In the genomic region with DNA sequence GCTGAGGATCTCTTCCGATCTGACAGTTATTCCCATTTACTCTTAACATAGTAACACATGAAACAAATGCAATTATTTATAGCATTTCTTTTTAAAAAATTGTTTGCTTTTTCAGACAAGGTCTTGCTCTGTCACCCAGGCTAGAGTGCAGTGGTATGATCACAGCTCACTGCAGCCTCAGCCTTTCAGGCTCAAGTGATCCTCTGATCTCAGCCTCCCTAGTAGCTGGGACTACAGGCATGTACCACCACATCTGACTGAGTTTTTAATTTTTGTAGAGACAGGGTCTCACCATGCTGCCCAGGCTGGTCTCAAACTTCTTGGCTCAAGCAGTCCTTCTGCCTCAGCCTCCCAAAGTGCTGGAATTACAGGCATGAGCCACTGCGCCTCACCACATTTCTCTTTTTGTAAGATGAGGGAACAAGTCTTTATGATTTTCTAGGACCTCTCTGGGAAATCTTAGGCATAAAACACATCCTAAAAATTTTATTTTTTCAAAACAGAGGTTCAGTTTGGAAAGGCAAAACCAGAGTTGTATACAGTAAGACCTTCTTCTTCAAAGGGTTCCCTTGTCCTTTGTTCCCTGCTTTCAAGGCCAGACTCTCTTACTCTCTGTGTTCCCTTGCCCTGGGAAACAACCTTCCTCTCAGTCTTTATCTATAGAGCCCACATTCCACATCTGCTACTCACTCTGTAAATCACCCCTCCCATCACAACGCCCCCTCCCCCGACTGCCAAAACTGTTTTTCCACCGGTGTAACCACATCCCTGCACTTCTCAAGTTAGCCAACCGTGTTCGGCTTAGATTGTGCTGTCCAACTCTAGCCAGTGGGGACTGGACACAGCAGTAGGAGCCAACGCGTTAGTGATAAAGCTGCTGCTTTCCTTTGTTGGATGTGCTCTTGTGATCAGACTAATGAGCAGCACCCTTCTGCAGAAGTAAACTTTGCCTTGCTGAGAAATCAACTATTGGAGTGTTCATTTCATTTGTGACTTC, we compare ENCODE assay signal across 1 cellular context.
A peak's percentile ranks its signal among the peaks of the same experiment; 100 is the strongest.
TF ChIP-seq lines count a peak whose summit lies in the region.

No MANE protein-coding gene starts in this region.

TF ChIP-seq in HepG2, 621 proteins besides CTCF, POLR2A, EP300 and RAD21 (continued from another document and continues in another):
- TF ChIP-seq, protein P1, sequence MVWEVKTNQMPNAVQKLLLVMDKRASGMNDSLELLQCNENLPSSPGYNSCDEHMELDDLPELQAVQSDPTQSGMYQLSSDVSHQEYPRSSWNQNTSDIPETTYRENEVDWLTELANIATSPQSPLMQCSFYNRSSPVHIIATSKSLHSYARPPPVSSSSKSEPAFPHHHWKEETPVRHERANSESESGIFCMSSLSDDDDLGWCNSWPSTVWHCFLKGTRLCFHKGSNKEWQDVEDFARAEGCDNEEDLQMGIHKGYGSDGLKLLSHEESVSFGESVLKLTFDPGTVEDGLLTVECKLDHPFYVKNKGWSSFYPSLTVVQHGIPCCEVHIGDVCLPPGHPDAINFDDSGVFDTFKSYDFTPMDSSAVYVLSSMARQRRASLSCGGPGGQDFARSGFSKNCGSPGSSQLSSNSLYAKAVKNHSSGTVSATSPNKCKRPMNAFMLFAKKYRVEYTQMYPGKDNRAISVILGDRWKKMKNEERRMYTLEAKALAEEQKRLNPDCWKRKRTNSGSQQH (CRISPR knock-in tag; IDR thresholded peaks at IDR 0.05; ENCODE audit: low read depth) = no peak
- TF ChIP-seq KAT7 (CRISPR knock-in tag; IDR thresholded peaks at IDR 0.05; ENCODE audit: borderline replicate concordance) = no peak
- no peak for TF ChIP-seq HDAC6 (IDR thresholded peaks at IDR 0.05; ENCODE audit: low read depth, low read length)
- TF ChIP-seq XBP1 (CRISPR knock-in tag; IDR thresholded peaks at IDR 0.05) = no peak
- TF ChIP-seq, protein P2, sequence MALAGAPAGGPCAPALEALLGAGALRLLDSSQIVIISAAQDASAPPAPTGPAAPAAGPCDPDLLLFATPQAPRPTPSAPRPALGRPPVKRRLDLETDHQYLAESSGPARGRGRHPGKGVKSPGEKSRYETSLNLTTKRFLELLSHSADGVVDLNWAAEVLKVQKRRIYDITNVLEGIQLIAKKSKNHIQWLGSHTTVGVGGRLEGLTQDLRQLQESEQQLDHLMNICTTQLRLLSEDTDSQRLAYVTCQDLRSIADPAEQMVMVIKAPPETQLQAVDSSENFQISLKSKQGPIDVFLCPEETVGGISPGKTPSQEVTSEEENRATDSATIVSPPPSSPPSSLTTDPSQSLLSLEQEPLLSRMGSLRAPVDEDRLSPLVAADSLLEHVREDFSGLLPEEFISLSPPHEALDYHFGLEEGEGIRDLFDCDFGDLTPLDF (CRISPR knock-in tag; IDR thresholded peaks at IDR 0.05) = no peak
- no peak for TF ChIP-seq KDM4B (CRISPR knock-in tag; IDR thresholded peaks at IDR 0.05)
- TF ChIP-seq ZMYM3 (CRISPR knock-in tag; IDR thresholded peaks at IDR 0.05) = peak; percentile 77; the same call in 1 of the 2 replicates
- no peak for TF ChIP-seq SYNCRIP (IDR thresholded peaks at IDR 0.05; ENCODE audit: insufficient read depth, low read depth, low read length)
- no peak for TF ChIP-seq ZNF572 (CRISPR knock-in tag; IDR thresholded peaks at IDR 0.05)
- TF ChIP-seq ATAD3A (CRISPR knock-in tag; IDR thresholded peaks at IDR 0.05) = no peak
- TF ChIP-seq ZNF562 (CRISPR knock-in tag; IDR thresholded peaks at IDR 0.05; ENCODE audit: borderline replicate concordance) = peak; percentile 99
- TF ChIP-seq BRCA1 (CRISPR knock-in tag; IDR thresholded peaks at IDR 0.05) = no peak
- no peak for TF ChIP-seq NR2F2 (IDR thresholded peaks at IDR 0.05; ENCODE audit: borderline replicate concordance, low read depth)
- no peak for TF ChIP-seq SMARCE1 (IDR thresholded peaks at IDR 0.05; ENCODE audit: borderline replicate concordance)
- no peak for TF ChIP-seq NBN (conservative IDR thresholded peaks at IDR 0.05)
- peak; percentile 95 for TF ChIP-seq FOSL2 (CRISPR knock-in tag; IDR thresholded peaks at IDR 0.05)
- no peak for TF ChIP-seq IRX3 (CRISPR knock-in tag; IDR thresholded peaks at IDR 0.05; ENCODE audit: borderline replicate concordance, low read depth)
- TF ChIP-seq, protein P3, sequence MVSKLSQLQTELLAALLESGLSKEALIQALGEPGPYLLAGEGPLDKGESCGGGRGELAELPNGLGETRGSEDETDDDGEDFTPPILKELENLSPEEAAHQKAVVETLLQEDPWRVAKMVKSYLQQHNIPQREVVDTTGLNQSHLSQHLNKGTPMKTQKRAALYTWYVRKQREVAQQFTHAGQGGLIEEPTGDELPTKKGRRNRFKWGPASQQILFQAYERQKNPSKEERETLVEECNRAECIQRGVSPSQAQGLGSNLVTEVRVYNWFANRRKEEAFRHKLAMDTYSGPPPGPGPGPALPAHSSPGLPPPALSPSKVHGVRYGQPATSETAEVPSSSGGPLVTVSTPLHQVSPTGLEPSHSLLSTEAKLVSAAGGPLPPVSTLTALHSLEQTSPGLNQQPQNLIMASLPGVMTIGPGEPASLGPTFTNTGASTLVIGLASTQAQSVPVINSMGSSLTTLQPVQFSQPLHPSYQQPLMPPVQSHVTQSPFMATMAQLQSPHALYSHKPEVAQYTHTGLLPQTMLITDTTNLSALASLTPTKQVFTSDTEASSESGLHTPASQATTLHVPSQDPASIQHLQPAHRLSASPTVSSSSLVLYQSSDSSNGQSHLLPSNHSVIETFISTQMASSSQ (IDR thresholded peaks at IDR 0.05; ENCODE audit: low read depth) = no peak
- TF ChIP-seq, protein P3 (CRISPR knock-in tag; IDR thresholded peaks at IDR 0.05; ENCODE audit: borderline replicate concordance) = peak; percentile 59; the same call in 1 of the 2 replicates
- TF ChIP-seq CHD2 (IDR thresholded peaks at IDR 0.05; ENCODE audit: low read depth, low read length) = no peak
- TF ChIP-seq RORA (CRISPR knock-in tag; IDR thresholded peaks at IDR 0.05) = no peak
- no peak for TF ChIP-seq JDP2 (CRISPR knock-in tag; IDR thresholded peaks at IDR 0.05; ENCODE audit: borderline replicate concordance)
- TF ChIP-seq, protein P4, sequence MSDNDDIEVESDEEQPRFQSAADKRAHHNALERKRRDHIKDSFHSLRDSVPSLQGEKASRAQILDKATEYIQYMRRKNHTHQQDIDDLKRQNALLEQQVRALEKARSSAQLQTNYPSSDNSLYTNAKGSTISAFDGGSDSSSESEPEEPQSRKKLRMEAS (IDR thresholded peaks at IDR 0.05) = no peak
- TF ChIP-seq ZNF274 (CRISPR knock-in tag; IDR thresholded peaks at IDR 0.05) = no peak
- no peak; the same call in 1 of the 2 replicates for TF ChIP-seq GATA4 (IDR thresholded peaks at IDR 0.05; ENCODE audit: borderline replicate concordance, low read depth)
- 0 out of 2 replicates have a peak, but pooled peaks have one; percentile 55 for TF ChIP-seq SOX13 (IDR thresholded peaks at IDR 0.05)
- TF ChIP-seq SOX13 (CRISPR knock-in tag; conservative IDR thresholded peaks at IDR 0.05 in 1 of 2, IDR thresholded peaks at IDR 0.05 in 1 of 2) = peak in 1 of 2 experiments; percentile 89; a peak in 2 of 4 replicates
- no peak for TF ChIP-seq ZSCAN30 (CRISPR knock-in tag; IDR thresholded peaks at IDR 0.05)
- peak; percentile 63; the same call in 1 of the 2 replicates for TF ChIP-seq ZSCAN29 (CRISPR knock-in tag; conservative IDR thresholded peaks at IDR 0.05)
- TF ChIP-seq, protein P5, sequence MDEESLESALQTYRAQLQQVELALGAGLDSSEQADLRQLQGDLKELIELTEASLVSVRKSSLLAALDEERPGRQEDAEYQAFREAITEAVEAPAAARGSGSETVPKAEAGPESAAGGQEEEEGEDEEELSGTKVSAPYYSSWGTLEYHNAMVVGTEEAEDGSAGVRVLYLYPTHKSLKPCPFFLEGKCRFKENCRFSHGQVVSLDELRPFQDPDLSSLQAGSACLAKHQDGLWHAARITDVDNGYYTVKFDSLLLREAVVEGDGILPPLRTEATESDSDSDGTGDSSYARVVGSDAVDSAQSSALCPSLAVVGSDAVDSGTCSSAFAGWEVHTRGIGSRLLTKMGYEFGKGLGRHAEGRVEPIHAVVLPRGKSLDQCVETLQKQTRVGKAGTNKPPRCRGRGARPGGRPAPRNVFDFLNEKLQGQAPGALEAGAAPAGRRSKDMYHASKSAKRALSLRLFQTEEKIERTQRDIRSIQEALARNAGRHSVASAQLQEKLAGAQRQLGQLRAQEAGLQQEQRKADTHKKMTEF (CRISPR knock-in tag; IDR thresholded peaks at IDR 0.05) = peak; percentile 52; the same call in 1 of the 2 replicates
- no peak for TF ChIP-seq ATM (IDR thresholded peaks at IDR 0.05; ENCODE audit: borderline replicate concordance)
- no peak for TF ChIP-seq ZNF552 (CRISPR knock-in tag; IDR thresholded peaks at IDR 0.05; ENCODE audit: borderline replicate concordance)
- no peak for TF ChIP-seq ARHGAP35 (CRISPR knock-in tag; IDR thresholded peaks at IDR 0.05; ENCODE audit: borderline replicate concordance)
- TF ChIP-seq ATF7 (IDR thresholded peaks at IDR 0.05) = no peak
- no peak for TF ChIP-seq ATF7 (CRISPR knock-in tag; IDR thresholded peaks at IDR 0.05)
- TF ChIP-seq SP4 (CRISPR knock-in tag; IDR thresholded peaks at IDR 0.05) = no peak
- TF ChIP-seq KLF6 (CRISPR knock-in tag; IDR thresholded peaks at IDR 0.05) = no peak
- no peak for TF ChIP-seq ZNF776 (CRISPR knock-in tag; IDR thresholded peaks at IDR 0.05)
- no peak for TF ChIP-seq NR1H2 (CRISPR knock-in tag; IDR thresholded peaks at IDR 0.05; ENCODE audit: borderline replicate concordance, low read depth)
- TF ChIP-seq NFKB2 (CRISPR knock-in tag; IDR thresholded peaks at IDR 0.05; ENCODE audit: borderline replicate concordance) = no peak
- TF ChIP-seq, protein P6, sequence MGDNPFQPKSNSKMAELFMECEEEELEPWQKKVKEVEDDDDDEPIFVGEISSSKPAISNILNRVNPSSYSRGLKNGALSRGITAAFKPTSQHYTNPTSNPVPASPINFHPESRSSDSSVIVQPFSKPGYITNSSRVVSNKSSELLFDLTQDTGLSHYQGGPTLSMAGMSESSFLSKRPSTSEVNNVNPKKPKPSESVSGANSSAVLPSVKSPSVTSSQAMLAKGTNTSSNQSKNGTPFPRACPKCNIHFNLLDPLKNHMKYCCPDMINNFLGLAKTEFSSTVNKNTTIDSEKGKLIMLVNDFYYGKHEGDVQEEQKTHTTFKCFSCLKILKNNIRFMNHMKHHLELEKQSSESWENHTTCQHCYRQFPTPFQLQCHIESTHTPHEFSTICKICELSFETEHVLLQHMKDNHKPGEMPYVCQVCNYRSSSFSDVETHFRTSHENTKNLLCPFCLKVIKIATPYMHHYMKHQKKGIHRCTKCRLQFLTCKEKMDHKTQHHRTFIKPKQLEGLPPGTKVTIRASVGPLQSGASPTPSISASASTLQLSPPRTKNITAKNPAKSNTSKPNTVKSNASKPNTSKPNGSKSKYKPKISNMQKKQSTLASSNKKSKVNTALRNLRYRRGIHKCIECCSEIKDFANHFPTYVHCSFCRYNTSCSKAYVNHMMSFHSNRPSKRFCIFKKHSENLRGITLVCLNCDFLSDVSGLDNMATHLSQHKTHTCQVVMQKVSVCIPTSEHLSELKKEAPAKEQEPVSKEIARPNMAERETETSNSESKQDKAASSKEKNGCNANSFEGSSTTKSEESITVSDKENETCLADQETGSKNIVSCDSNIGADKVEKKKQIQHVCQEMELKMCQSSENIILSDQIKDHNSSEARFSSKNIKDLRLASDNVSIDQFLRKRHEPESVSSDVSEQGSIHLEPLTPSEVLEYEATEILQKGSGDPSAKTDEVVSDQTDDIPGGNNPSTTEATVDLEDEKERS (CRISPR knock-in tag; IDR thresholded peaks at IDR 0.05) = peak; percentile 94
- no peak for TF ChIP-seq SRSF9 (IDR thresholded peaks at IDR 0.05; ENCODE audit: borderline replicate concordance, insufficient read depth, low read depth, low read length, poor library complexity, severe bottlenecking)
- TF ChIP-seq ZNF251 (CRISPR knock-in tag; IDR thresholded peaks at IDR 0.05) = no peak
- no peak for TF ChIP-seq ZNF569 (CRISPR knock-in tag; IDR thresholded peaks at IDR 0.05; ENCODE audit: borderline replicate concordance)
- TF ChIP-seq ZBTB38 (CRISPR knock-in tag; IDR thresholded peaks at IDR 0.05) = peak; percentile 45; the same call in 1 of the 2 replicates
- TF ChIP-seq ZNF644 (CRISPR knock-in tag; IDR thresholded peaks at IDR 0.05; ENCODE audit: low read depth) = peak; percentile 80; the same call in 1 of the 2 replicates
- no peak for TF ChIP-seq ZFP36L1 (CRISPR knock-in tag; IDR thresholded peaks at IDR 0.05)
- no peak for TF ChIP-seq RNF2 (conservative IDR thresholded peaks at IDR 0.05; ENCODE audit: low read depth)
- TF ChIP-seq ZNF207 (IDR thresholded peaks at IDR 0.05; ENCODE audit: borderline replicate concordance) = no peak
- TF ChIP-seq ETV6 (CRISPR knock-in tag; conservative IDR thresholded peaks at IDR 0.05) = no peak
- TF ChIP-seq NFKBIZ (CRISPR knock-in tag; IDR thresholded peaks at IDR 0.05) = no peak
- TF ChIP-seq ZNF549 (CRISPR knock-in tag; IDR thresholded peaks at IDR 0.05) = no peak
- TF ChIP-seq SMAD3 (CRISPR knock-in tag; IDR thresholded peaks at IDR 0.05) = no peak
- TF ChIP-seq, protein P7, sequence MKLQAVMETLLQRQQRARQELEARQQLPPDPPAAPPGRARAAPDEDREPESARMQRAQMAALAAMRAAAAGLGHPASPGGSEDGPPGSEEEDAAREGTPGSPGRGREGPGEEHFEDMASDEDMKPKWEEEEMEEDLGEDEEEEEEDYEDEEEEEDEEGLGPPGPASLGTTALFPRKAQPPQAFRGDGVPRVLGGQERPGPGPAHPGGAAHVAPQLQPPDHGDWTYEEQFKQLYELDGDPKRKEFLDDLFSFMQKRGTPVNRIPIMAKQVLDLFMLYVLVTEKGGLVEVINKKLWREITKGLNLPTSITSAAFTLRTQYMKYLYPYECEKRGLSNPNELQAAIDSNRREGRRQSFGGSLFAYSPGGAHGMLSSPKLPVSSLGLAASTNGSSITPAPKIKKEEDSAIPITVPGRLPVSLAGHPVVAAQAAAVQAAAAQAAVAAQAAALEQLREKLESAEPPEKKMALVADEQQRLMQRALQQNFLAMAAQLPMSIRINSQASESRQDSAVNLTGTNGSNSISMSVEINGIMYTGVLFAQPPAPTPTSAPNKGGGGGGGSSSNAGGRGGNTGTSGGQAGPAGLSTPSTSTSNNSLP (IDR thresholded peaks at IDR 0.05; ENCODE audit: low read depth, low read length) = no peak
